Comparison of ENCODE assay signal across 11 cellular contexts in genomic region chr22:36901411-36902142, GRCh38. TPM values are rescaled to one million over a fixed set of nuclear protein-coding genes. Genes with fewer than 3 reads are reported as not detected.
A peak's percentile ranks its signal among the peaks of the same experiment; 100 is the strongest.
DNase-seq lines count a peak whose midpoint lies in the region; ATAC-seq and TF ChIP-seq lines count a peak whose summit lies in the region.
"Had no signal": no experiment of that assay in that cellular context is flagged by ENCODE, and none has a peak within 500 bp of the region (broad histone marks: within the 10 kb centered on the region; RNA-seq: fewer than 3 reads in every experiment).

No MANE protein-coding gene starts in this region.

- no peak overlapping the region for H3K4me3 ChIP-seq in Peyer's patch
- H3K4me3 ChIP-seq in BE2C (ENCODE audit: low read depth, low read length) = no peak overlapping the region

- peaks cover 35% of the 10 kb centered on the region for H3K4me1 Mint-ChIP-seq in stimulated activated effector memory CD8-positive, alpha-beta T cell treated with anti-CD3 and anti-CD28 coated beads, Interleukin-12 subunit alpha, Interleukin-12 subunit beta, amount 100 ng/mL, for 72 hours
- H3K4me1 Mint-ChIP-seq: mesothelial cell of epicardium had no signal

- H3K36me3 Mint-ChIP-seq in stimulated activated effector memory CD8-positive, alpha-beta T cell treated with anti-CD3 and anti-CD28 coated beads, Interleukin-12 subunit alpha, Interleukin-12 subunit beta, amount 100 ng/mL, for 72 hours = no peaks in the 10 kb centered on the region
- H3K36me3 Mint-ChIP-seq: mesothelial cell of epicardium had no signal

- TF ChIP-seq CTCF in Peyer's patch (IDR thresholded peaks at IDR 0.05) = no peak
- TF ChIP-seq CTCF in BE2C (IDR thresholded peaks at IDR 0.05; ENCODE audit: low read depth, low read length) = no peak

- H3K4me1 ChIP-seq in Peyer's patch = no peaks in the 10 kb centered on the region
- no peaks in the 10 kb centered on the region for H3K4me1 ChIP-seq in BE2C

- H3K9me3 ChIP-seq in Peyer's patch (no peaks in the 10 kb centered on the region), BE2C (no peaks in the 10 kb centered on the region)

- H3K27me3 ChIP-seq in Peyer's patch = no peaks in the 10 kb centered on the region
- no peaks in the 10 kb centered on the region for H3K27me3 ChIP-seq in BE2C

- H3K4me3 Mint-ChIP-seq in stimulated activated effector memory CD8-positive, alpha-beta T cell treated with anti-CD3 and anti-CD28 coated beads, Interleukin-12 subunit alpha, Interleukin-12 subunit beta, amount 100 ng/mL, for 72 hours = peak overlapping the region; percentile 63
- H3K4me3 Mint-ChIP-seq: mesothelial cell of epicardium had no signal

- TF ChIP-seq POLR2A in Peyer's patch (IDR thresholded peaks at IDR 0.05) = no peak

- no peaks in the 10 kb centered on the region for H3K36me3 ChIP-seq in Peyer's patch
- H3K36me3 ChIP-seq in BE2C = no peaks in the 10 kb centered on the region

- H3K27ac ChIP-seq in Peyer's patch = peak overlapping the region; percentile 28 to 52 (median 47)

- H3K9me3 Mint-ChIP-seq in stimulated activated effector memory CD8-positive, alpha-beta T cell treated with anti-CD3 and anti-CD28 coated beads, Interleukin-12 subunit alpha, Interleukin-12 subunit beta, amount 100 ng/mL, for 72 hours = peaks cover under 1% of the 10 kb centered on the region

- no peak for DNase-seq in activated CD4-positive, CD25-positive, alpha-beta regulatory T cell (lab: John Stamatoyannopoulos, UW)
- DNase-seq in Peyer's patch = peak in 1 of 3 donors; percentile 21
- DNase-seq in stimulated activated effector memory CD8-positive, alpha-beta T cell treated with anti-CD3 and anti-CD28 coated beads, Interleukin-12 subunit alpha, Interleukin-12 subunit beta, amount 100 ng/mL, for 72 hours (ENCODE audit: low spot score in 2 of 2) = no peak
- DNase-seq in stimulated activated CD4-positive, alpha-beta T cell treated with anti-CD3 and anti-CD28 coated beads, Interleukin-1b, Interleukin-23, amount 100 ng/mL, for 48 hours = no peak
- DNase-seq in BE2C = no peak
- no peak for DNase-seq in AG08395 (ENCODE audit: low spot score)
- DNase-seq: activated naive CD4-positive, alpha-beta T cell treated with Interleukin-2 at 50 U/mL for 16 hours had no signal

- ATAC-seq in activated CD4-positive, CD25-positive, alpha-beta regulatory T cell treated with anti-CD3 and anti-CD28 coated beads, Interleukin-2, amount 50 U/mL, for 24 hours = peak; percentile 74
- peak; percentile 75 for ATAC-seq in HG02798 (IDR thresholded peaks at IDR 0.05; ENCODE audit: poor library complexity, unreplicated experiment)
- peak; percentile 91 for ATAC-seq in stimulated activated effector memory CD8-positive, alpha-beta T cell treated with anti-CD3 and anti-CD28 coated beads, Interleukin-12 subunit alpha, Interleukin-12 subunit beta, amount 100 ng/mL, for 72 hours

- peak overlapping the region; percentile 89 for H3K27ac Mint-ChIP-seq in stimulated activated effector memory CD8-positive, alpha-beta T cell treated with anti-CD3 and anti-CD28 coated beads, Interleukin-12 subunit alpha, Interleukin-12 subunit beta, amount 100 ng/mL, for 72 hours
- H3K27ac Mint-ChIP-seq: mesothelial cell of epicardium had no signal

RNA-seq across cellular contexts. Expression of gene CSF2RB, which starts 11.9 kb away (rescaled TPM):
- total RNA-seq in Peyer's patch = 10 to 100 TPM in 1 of 4 donors, 1 to 10 TPM in 2, under 1 TPM in 1; 0.88 to 24.8 (median 4.3) TPM
- 0.42 TPM for polyA plus RNA-seq in BE2C (2012; ENCODE audit: insufficient read depth, insufficient read length, low read depth)
- total RNA-seq: A172 had no signal

RNA-seq across cellular contexts. Expression of gene NCF4, which starts 40.8 kb away (rescaled TPM):
- 100 to 1,000 TPM in 1 of 4 donors, 10 to 100 TPM in 1, 1 to 10 TPM in 2; 4.4 to 175 (median 13.0) TPM for total RNA-seq in Peyer's patch
- polyA plus RNA-seq in BE2C (2012; ENCODE audit: insufficient read depth, insufficient read length, low read depth) = not detected
- total RNA-seq: A172, mesothelial cell of epicardium had no signal
